1 cellular context compared by ENCODE assay signal in the genomic region with DNA sequence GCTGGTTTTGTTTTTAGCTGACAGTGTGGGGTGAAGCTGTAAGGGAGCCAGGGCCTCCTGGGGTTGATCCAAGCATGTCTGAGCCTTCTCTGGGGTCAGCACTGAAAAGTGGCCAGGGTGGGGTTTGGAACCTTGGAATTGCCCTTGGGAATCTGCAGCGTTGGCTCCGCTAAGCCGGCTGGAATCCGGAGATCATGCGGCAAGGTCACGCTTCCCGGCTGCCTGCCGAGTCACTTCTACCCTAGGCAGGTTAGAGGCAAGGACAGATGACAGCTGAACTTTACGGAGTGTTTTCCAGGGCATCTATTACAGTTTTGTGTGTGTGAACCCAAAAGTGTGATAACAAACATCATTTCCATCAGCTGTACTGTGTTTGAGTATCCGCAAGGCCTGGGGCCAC.
TF ChIP-seq lines count a peak whose summit lies in the region.

No MANE protein-coding gene starts in this region.

TF ChIP-seq in GM23338, 12 proteins besides CTCF, POLR2A, EP300 and RAD21 (continued from another document):
- TF ChIP-seq, protein P1, sequence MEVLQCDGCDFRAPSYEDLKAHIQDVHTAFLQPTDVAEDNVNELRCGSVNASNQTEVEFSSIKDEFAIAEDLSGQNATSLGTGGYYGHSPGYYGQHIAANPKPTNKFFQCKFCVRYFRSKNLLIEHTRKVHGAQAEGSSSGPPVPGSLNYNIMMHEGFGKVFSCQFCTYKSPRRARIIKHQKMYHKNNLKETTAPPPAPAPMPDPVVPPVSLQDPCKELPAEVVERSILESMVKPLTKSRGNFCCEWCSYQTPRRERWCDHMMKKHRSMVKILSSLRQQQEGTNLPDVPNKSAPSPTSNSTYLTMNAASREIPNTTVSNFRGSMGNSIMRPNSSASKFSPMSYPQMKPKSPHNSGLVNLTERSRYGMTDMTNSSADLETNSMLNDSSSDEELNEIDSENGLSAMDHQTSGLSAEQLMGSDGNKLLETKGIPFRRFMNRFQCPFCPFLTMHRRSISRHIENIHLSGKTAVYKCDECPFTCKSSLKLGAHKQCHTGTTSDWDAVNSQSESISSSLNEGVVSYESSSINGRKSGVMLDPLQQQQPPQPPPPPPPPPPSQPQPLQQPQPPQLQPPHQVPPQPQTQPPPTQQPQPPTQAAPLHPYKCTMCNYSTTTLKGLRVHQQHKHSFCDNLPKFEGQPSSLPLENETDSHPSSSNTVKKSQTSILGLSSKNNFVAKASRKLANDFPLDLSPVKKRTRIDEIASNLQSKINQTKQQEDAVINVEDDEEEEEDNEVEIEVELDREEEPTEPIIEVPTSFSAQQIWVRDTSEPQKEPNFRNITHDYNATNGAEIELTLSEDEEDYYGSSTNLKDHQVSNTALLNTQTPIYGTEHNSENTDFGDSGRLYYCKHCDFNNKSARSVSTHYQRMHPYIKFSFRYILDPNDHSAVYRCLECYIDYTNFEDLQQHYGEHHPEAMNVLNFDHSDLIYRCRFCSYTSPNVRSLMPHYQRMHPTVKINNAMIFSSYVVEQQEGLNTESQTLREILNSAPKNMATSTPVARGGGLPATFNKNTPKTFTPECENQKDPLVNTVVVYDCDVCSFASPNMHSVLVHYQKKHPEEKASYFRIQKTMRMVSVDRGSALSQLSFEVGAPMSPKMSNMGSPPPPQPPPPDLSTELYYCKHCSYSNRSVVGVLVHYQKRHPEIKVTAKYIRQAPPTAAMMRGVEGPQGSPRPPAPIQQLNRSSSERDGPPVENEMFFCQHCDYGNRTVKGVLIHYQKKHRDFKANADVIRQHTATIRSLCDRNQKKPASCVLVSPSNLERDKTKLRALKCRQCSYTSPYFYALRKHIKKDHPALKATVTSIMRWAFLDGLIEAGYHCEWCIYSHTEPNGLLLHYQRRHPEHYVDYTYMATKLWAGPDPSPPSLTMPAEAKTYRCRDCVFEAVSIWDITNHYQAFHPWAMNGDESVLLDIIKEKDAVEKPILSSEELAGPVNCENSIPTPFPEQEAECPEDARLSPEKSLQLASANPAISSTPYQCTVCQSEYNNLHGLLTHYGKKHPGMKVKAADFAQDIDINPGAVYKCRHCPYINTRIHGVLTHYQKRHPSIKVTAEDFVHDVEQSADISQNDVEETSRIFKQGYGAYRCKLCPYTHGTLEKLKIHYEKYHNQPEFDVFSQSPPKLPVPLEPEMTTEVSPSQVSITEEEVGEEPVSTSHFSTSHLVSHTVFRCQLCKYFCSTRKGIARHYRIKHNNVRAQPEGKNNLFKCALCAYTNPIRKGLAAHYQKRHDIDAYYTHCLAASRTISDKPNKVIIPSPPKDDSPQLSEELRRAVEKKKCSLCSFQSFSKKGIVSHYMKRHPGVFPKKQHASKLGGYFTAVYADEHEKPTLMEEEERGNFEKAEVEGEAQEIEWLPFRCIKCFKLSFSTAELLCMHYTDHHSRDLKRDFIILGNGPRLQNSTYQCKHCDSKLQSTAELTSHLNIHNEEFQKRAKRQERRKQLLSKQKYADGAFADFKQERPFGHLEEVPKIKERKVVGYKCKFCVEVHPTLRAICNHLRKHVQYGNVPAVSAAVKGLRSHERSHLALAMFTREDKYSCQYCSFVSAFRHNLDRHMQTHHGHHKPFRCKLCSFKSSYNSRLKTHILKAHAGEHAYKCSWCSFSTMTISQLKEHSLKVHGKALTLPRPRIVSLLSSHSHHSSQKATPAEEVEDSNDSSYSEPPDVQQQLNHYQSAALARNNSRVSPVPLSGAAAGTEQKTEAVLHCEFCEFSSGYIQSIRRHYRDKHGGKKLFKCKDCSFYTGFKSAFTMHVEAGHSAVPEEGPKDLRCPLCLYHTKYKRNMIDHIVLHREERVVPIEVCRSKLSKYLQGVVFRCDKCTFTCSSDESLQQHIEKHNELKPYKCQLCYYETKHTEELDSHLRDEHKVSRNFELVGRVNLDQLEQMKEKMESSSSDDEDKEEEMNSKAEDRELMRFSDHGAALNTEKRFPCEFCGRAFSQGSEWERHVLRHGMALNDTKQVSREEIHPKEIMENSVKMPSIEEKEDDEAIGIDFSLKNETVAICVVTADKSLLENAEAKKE (CRISPR knock-in tag; IDR thresholded peaks at IDR 0.05), result no peak
- TF ChIP-seq EZH2phosphoT487 (IDR thresholded peaks at IDR 0.05; ENCODE audit: unreplicated experiment) (no peak), JUNB (IDR thresholded peaks at IDR 0.05; ENCODE audit: unreplicated experiment) (no peak), POLR2AphosphoS5 (IDR thresholded peaks at IDR 0.05; ENCODE audit: low read depth) (no peak)
- TF ChIP-seq, protein P2, sequence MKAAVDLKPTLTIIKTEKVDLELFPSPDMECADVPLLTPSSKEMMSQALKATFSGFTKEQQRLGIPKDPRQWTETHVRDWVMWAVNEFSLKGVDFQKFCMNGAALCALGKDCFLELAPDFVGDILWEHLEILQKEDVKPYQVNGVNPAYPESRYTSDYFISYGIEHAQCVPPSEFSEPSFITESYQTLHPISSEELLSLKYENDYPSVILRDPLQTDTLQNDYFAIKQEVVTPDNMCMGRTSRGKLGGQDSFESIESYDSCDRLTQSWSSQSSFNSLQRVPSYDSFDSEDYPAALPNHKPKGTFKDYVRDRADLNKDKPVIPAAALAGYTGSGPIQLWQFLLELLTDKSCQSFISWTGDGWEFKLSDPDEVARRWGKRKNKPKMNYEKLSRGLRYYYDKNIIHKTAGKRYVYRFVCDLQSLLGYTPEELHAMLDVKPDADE (IDR thresholded peaks at IDR 0.05), result no peak
